In genomic region chr6:157974341-157974894, GRCh38 we compare ENCODE assay signal across 17 cellular contexts. TPM values are rescaled to one million over a fixed set of nuclear protein-coding genes. Genes with fewer than 3 reads are reported as not detected.
DNase-seq lines count a peak whose midpoint lies in the region; ATAC-seq, FAIRE-seq and TF ChIP-seq lines count a peak whose summit lies in the region.
"Had no signal": no experiment of that assay in that cellular context is flagged by ENCODE, and none has a peak within 500 bp of the region (broad histone marks: within the 10 kb centered on the region; RNA-seq: fewer than 3 reads in every experiment).

No MANE protein-coding gene starts in this region.

- H3K27me3 Mint-ChIP-seq in stimulated activated naive CD8-positive, alpha-beta T cell treated with anti-CD3 and anti-CD28 coated beads, Interleukin-15, Interleukin-2, amounts not matched to agents 100 ng/mL and 50 ng/mL, for 24 hours: peaks cover 11% of the 10 kb centered on the region
- peaks cover 27% of the 10 kb centered on the region for H3K27me3 Mint-ChIP-seq in stimulated activated naive CD8-positive, alpha-beta T cell treated with anti-CD3 and anti-CD28 coated beads, Interleukin-15, amount 100 ng/mL, for 72 hours

- intact Hi-C loops in colonic mucosa (cut with DNase I): no loop called here

- H3K9me3 Mint-ChIP-seq in stimulated activated naive CD8-positive, alpha-beta T cell treated with anti-CD3 and anti-CD28 coated beads, Interleukin-15, Interleukin-2, amounts not matched to agents 100 ng/mL and 50 ng/mL, for 24 hours: no peaks in the 10 kb centered on the region
- no peaks in the 10 kb centered on the region for H3K9me3 Mint-ChIP-seq in stimulated activated naive CD8-positive, alpha-beta T cell treated with anti-CD3 and anti-CD28 coated beads, Interleukin-15, amount 100 ng/mL, for 72 hours
- H3K9me3 Mint-ChIP-seq: activated T-helper 17 cell treated with anti-CD3 and anti-CD28 coated beads, Interleukin-2, amount 50 U/mL, for 72 hours had no signal

- H3K27ac ChIP-seq in SJCRH30 (no peak overlapping the region), colonic mucosa (no peak overlapping the region)
- H3K27ac ChIP-seq: pancreas, spleen, WERI-Rb-1 had no signal

- H3K27ac Mint-ChIP-seq in stimulated activated naive CD8-positive, alpha-beta T cell treated with anti-CD3 and anti-CD28 coated beads, Interleukin-15, Interleukin-2, amounts not matched to agents 100 ng/mL and 50 ng/mL, for 24 hours: peak overlapping the region; percentile 0
- H3K27ac Mint-ChIP-seq in stimulated activated naive CD8-positive, alpha-beta T cell treated with anti-CD3 and anti-CD28 coated beads, Interleukin-15, amount 100 ng/mL, for 72 hours: no peak overlapping the region
- H3K27ac Mint-ChIP-seq: activated T-helper 17 cell treated with anti-CD3 and anti-CD28 coated beads, Interleukin-2, amount 50 U/mL, for 72 hours had no signal

- no peak for ATAC-seq in stimulated activated naive CD8-positive, alpha-beta T cell treated with anti-CD3 and anti-CD28 coated beads, Interleukin-15, amount 100 ng/mL, for 72 hours
- ATAC-seq in HG02798 (IDR thresholded peaks at IDR 0.05; ENCODE audit: poor library complexity, unreplicated experiment): no peak
- ATAC-seq: activated T-helper 17 cell treated with anti-CD3 and anti-CD28 coated beads, Interleukin-2, amount 50 U/mL, for 72 hours had no signal

- no peak for TF ChIP-seq CTCF in fibroblast of mammary gland (conservative IDR thresholded peaks at IDR 0.05; ENCODE audit: control insufficient read depth, insufficient read depth, low read depth, low read length)
- TF ChIP-seq CTCF in colonic mucosa (IDR thresholded peaks at IDR 0.05): no peak

- H3K27me3 ChIP-seq in SJCRH30: no peaks in the 10 kb centered on the region
- H3K27me3 ChIP-seq in colonic mucosa: no peaks in the 10 kb centered on the region
- H3K27me3 ChIP-seq: pancreas, spleen had no signal

- peak; percentile 86 for FAIRE-seq in urothelium cell line (lab: Jason Lieb, UNC)
- FAIRE-seq: pancreas had no signal

- H3K4me1 Mint-ChIP-seq in stimulated activated naive CD8-positive, alpha-beta T cell treated with anti-CD3 and anti-CD28 coated beads, Interleukin-15, Interleukin-2, amounts not matched to agents 100 ng/mL and 50 ng/mL, for 24 hours (ENCODE audit: low read depth): no peaks in the 10 kb centered on the region
- H3K4me1 Mint-ChIP-seq in stimulated activated naive CD8-positive, alpha-beta T cell treated with anti-CD3 and anti-CD28 coated beads, Interleukin-15, amount 100 ng/mL, for 72 hours: peaks cover 12% of the 10 kb centered on the region

- H3K9ac ChIP-seq in colonic mucosa (ENCODE audit: low read depth in 2 of 2, low read length in 2 of 2): no peak overlapping the region

- H3K9me3 ChIP-seq in SJCRH30 (replicated peaks) (no peaks in the 10 kb centered on the region), colonic mucosa (no peaks in the 10 kb centered on the region)
- H3K9me3 ChIP-seq: pancreas, spleen had no signal

- H3K36me3 ChIP-seq in SJCRH30: no peaks in the 10 kb centered on the region
- no peaks in the 10 kb centered on the region for H3K36me3 ChIP-seq in colonic mucosa
- H3K36me3 ChIP-seq: pancreas, spleen, WERI-Rb-1 had no signal

- no peak overlapping the region for H3K4me3 Mint-ChIP-seq in stimulated activated naive CD8-positive, alpha-beta T cell treated with anti-CD3 and anti-CD28 coated beads, Interleukin-15, Interleukin-2, amounts not matched to agents 100 ng/mL and 50 ng/mL, for 24 hours
- no peak overlapping the region for H3K4me3 Mint-ChIP-seq in stimulated activated naive CD8-positive, alpha-beta T cell treated with anti-CD3 and anti-CD28 coated beads, Interleukin-15, amount 100 ng/mL, for 72 hours
- H3K4me3 Mint-ChIP-seq: activated T-helper 17 cell treated with anti-CD3 and anti-CD28 coated beads, Interleukin-2, amount 50 U/mL, for 72 hours had no signal

- no peaks in the 10 kb centered on the region for H3K4me1 ChIP-seq in SJCRH30
- no peaks in the 10 kb centered on the region for H3K4me1 ChIP-seq in colonic mucosa
- H3K4me1 ChIP-seq: pancreas had no signal

- no peak for DNase-seq in stimulated activated naive CD8-positive, alpha-beta T cell treated with anti-CD3 and anti-CD28 coated beads, Interleukin-15, amount 100 ng/mL, for 72 hours
- DNase-seq in SJCRH30: peak; percentile 42 to 54
- DNase-seq in fibroblast of mammary gland (ENCODE audit: low read depth): peak; percentile 42
- peak; percentile 72 for DNase-seq in urothelium cell line (ENCODE audit: low spot score)
- DNase-seq in NCI-H1694 (lab: John Stamatoyannopoulos, UW): no peak
- no peak for DNase-seq in colonic mucosa
- DNase-seq: GDM1; H7; KG1; NCI-H446 treated with DMSO at 0.1 percent for 48 hours; pancreas; spleen; stimulated activated naive CD8-positive, alpha-beta T cell treated with anti-CD3 and anti-CD28 coated beads, Interleukin-15, Interleukin-2, amounts not matched to agents 100 U/mL and 50 U/mL, for 24 hours; WERI-Rb-1 had no signal

- H3K4me3 ChIP-seq in SJCRH30 (no peak overlapping the region), fibroblast of mammary gland (ENCODE audit: control insufficient read depth, low read depth, low read length) (no peak overlapping the region), colonic mucosa (no peak overlapping the region)
- H3K4me3 ChIP-seq: pancreas, spleen had no signal

- H3K36me3 Mint-ChIP-seq in stimulated activated naive CD8-positive, alpha-beta T cell treated with anti-CD3 and anti-CD28 coated beads, Interleukin-15, Interleukin-2, amounts not matched to agents 100 ng/mL and 50 ng/mL, for 24 hours (ENCODE audit: low read depth): no peaks in the 10 kb centered on the region

RNA-seq across cellular contexts. Expression of gene SYNJ2, which starts 7.2 kb away (rescaled TPM):
- 32.5 and 33.4 TPM in 2 replicates for total RNA-seq in SJCRH30 (2014; rRNA removed; shearing (Covaris generic))
- 10 to 100 TPM; 46.0 to 53.5 TPM for total RNA-seq in colonic mucosa

Comparison
In these comparisons a context has a peak if more than half of its experiments do, and no peak if none do; other contexts are left out.
1. DNase-seq: peak in SJCRH30 (2 of 2), fibroblast of mammary gland (single experiment) and urothelium cell line (single experiment); none in stimulated activated naive CD8-positive, alpha-beta T cell treated with anti-CD3 and anti-CD28 coated beads, Interleukin-15, amount 100 ng/mL, for 72 hours (0 of 2), NCI-H1694 (single experiment) and colonic mucosa (single experiment).